In the genomic region with DNA sequence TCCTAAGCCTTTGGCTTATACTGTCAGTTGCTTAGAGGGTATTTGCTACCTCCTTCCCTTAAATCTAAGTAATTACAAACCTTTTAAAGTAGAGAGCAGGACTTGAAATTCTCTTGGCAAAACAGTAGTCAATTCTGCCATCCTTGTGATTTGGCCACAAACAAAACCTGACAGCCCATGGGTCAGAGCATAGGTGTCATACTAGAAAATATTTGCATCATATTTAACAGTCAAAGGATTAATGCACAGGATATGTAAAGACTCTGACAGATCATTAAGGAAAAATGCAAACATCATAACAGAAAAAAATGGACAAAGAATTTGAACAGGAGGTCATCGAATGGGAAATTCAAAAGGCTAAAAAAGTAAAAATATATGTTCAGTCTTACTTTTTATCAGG, we compare ENCODE assay signal across 19 cellular contexts. TPM values are rescaled to one million over a fixed set of nuclear protein-coding genes. Genes with fewer than 3 reads are reported as not detected.
DNase-seq lines count a peak whose midpoint lies in the region; ATAC-seq and TF ChIP-seq lines count a peak whose summit lies in the region.
"Had no signal": no experiment of that assay in that cellular context is flagged by ENCODE, and none has a peak within 500 bp of the region (broad histone marks: within the 10 kb centered on the region; RNA-seq: fewer than 3 reads in every experiment).

No MANE protein-coding gene starts in this region.

- H3K4me1 ChIP-seq in SK-N-SH (ENCODE audit: control insufficient read depth in 1 of 2, insufficient read depth in 2 of 2, low read depth in 1 of 2, low read length in 1 of 2) (peaks cover 0 to 11% of the 10 kb centered on the region in 2 experiments; a peak in 1 of 4 replicates), heart right ventricle (peaks cover 0 to 15% (median 0%) of the 10 kb centered on the region in 9 donors), BE2C (no peaks in the 10 kb centered on the region)
- H3K4me1 ChIP-seq: A549, Peyer's patch had no signal

- POLR2A ChIA-PET in SK-N-SH (lab: Yijun Ruan, JAX), result no interaction called here

- no peak overlapping the region for H3K9ac ChIP-seq in SK-N-SH

- H3K9me2 ChIP-seq in SK-N-SH, result no peaks in the 10 kb centered on the region

- no peak for ATAC-seq in heart right ventricle
- no peak for ATAC-seq in HG02588 (IDR thresholded peaks at IDR 0.05; ENCODE audit: unreplicated experiment)
- ATAC-seq: A549 had no signal

- 73% methylated on average over 1 of the region's 1 CpG for WGBS in SK-N-SH (ENCODE audit: low lambda C conversion rate)
- WGBS in heart right ventricle, 2 donors, result 91 to 97% methylated on average over 1 of the region's 1 CpG

- H3K27ac ChIP-seq in SK-N-SH (ENCODE audit: low read depth in 2 of 2, low read length in 1 of 2) (no peak overlapping the region), epithelial cell of prostate (peak overlapping the region; percentile 77), heart right ventricle (no peak overlapping the region)
- H3K27ac ChIP-seq: A549, Peyer's patch had no signal

- H3K9me3 ChIP-seq in SK-N-SH (no peaks in the 10 kb centered on the region), heart right ventricle (peaks cover 0 to 6% (median 0%) of the 10 kb centered on the region in 11 donors), BE2C (no peaks in the 10 kb centered on the region)
- H3K9me3 ChIP-seq: A549, MG63, Peyer's patch had no signal

- H3K79me2 ChIP-seq in SK-N-SH (ENCODE audit: insufficient read depth), result peaks cover 3% of the 10 kb centered on the region; the same call in 1 of the 2 replicates

- TF ChIP-seq CTCF in SK-N-SH (IDR thresholded peaks at IDR 0.05) (no peak), heart right ventricle (IDR thresholded peaks at IDR 0.05) (no peak), BE2C (IDR thresholded peaks at IDR 0.05; ENCODE audit: low read depth, low read length) (no peak)

- H3K36me3 ChIP-seq in SK-N-SH (replicated peaks in 1 of 2; ENCODE audit: control insufficient read depth in 1 of 2, insufficient read depth in 2 of 2, low read length in 1 of 2) (no peaks in the 10 kb centered on the region), heart right ventricle (no peaks in the 10 kb centered on the region), BE2C (no peaks in the 10 kb centered on the region)
- H3K36me3 ChIP-seq: MG63, Peyer's patch had no signal

- H3K27me3 ChIP-seq in SK-N-SH (ENCODE audit: insufficient read depth) (no peaks in the 10 kb centered on the region), heart right ventricle (no peaks in the 10 kb centered on the region), BE2C (no peaks in the 10 kb centered on the region)
- H3K27me3 ChIP-seq: MG63, Peyer's patch had no signal

- no peak overlapping the region for H2AFZ ChIP-seq in SK-N-SH (ENCODE audit: low read depth)

- peaks cover 3% of the 10 kb centered on the region for H3F3A ChIP-seq in SK-N-SH (replicated peaks; ENCODE audit: insufficient read depth)

- DNase-seq in EL (peak; percentile 62), NCI-H226 (peak; percentile 13), SK-N-SH (no peak), epithelial cell of prostate (ENCODE audit: low read depth, low spot score) (no peak), heart right ventricle (no peak), dermis blood vessel endothelial cell (no peak), BE2C (no peak)
- DNase-seq: CD4-positive, CD25-positive, alpha-beta regulatory T cell; COR-L47; DMS 273 treated with DMSO at 0.1 percent for 48 hours; DMS79 treated with DMSO at 0.1 percent for 48 hours; MG63; NCI-H1417; NCI-H1694 treated with DMSO at 0.1 percent for 48 hours; NCI-H774; Peyer's patch; Right ventricle myocardium superior had no signal

- CTCF ChIA-PET in SK-N-SH (lab: Yijun Ruan, JAX), result no interaction called here

- intact Hi-C loops in heart right ventricle (cut with DNase I), result no loop called here

- no peak for TF ChIP-seq RAD21 in SK-N-SH (IDR thresholded peaks at IDR 0.05; ENCODE audit: low read length)

- H4K20me1 ChIP-seq in SK-N-SH (ENCODE audit: insufficient read depth), result no peaks in the 10 kb centered on the region

- TF ChIP-seq EP300 in SK-N-SH (IDR thresholded peaks at IDR 0.05; ENCODE audit: borderline replicate concordance in 1 of 2, low read depth in 1 of 2, low read length in 1 of 2), result no peak

- H3K4me3 ChIP-seq in SK-N-SH (ENCODE audit: low read depth in 2 of 2, low read length in 1 of 2) (no peak overlapping the region), heart right ventricle (no peak overlapping the region), BE2C (ENCODE audit: low read depth, low read length) (no peak overlapping the region)
- H3K4me3 ChIP-seq: A549, MG63, Peyer's patch had no signal

- H3K4me2 ChIP-seq in SK-N-SH, result peak overlapping the region; percentile 1; the same call in 1 of the 2 replicates
- H3K4me2 ChIP-seq: A549 had no signal

TF ChIP-seq in SK-N-SH, 30 proteins besides CTCF, POLR2A, EP300 and RAD21:
- TF ChIP-seq FOSL2 (IDR thresholded peaks at IDR 0.05; ENCODE audit: borderline replicate concordance, low read depth) (peak; percentile 27; the same call in 1 of the 2 replicates), NFIC (IDR thresholded peaks at IDR 0.05; ENCODE audit: borderline replicate concordance) (no peak), JUND (IDR thresholded peaks at IDR 0.05) (peak; percentile 21; the same call in 1 of the 2 replicates)
TF ChIP-seq in SK-N-SH: peak in this region for 2.

RNA-seq across cellular contexts. Expression of a gene that starts 50.5 kb away (rescaled TPM):
- polyA plus RNA-seq in SK-N-SH (2012; rRNA removed), result 4.1 and 5.4 TPM in 2 replicates
- polyA plus RNA-seq in SK-N-SH (2012; cell fraction: cytosol; rRNA removed), result 5.9 and 6.4 TPM in 2 replicates
- polyA plus RNA-seq in SK-N-SH (2012; cell fraction: nucleus; rRNA removed), result 2.5 and 5.3 TPM in 2 replicates
- total RNA-seq in heart right ventricle, result 10 to 100 TPM; 13.5 to 22.2 (median 15.8) TPM
- polyA plus RNA-seq in heart right ventricle, result 1 to 10 TPM; 2.6 to 5.2 TPM
- total RNA-seq in dermis blood vessel endothelial cell, result 39.2 and 49.4 TPM in 2 replicates
- 10.3 TPM for polyA plus RNA-seq in BE2C (2012; ENCODE audit: insufficient read depth, insufficient read length, low read depth)

Comparison
In these comparisons a context has a peak if more than half of its experiments do, and no peak if none do; other contexts are left out.
1. DNase-seq: peak in EL (single experiment) and NCI-H226 (single experiment); none in SK-N-SH (single experiment), epithelial cell of prostate (single experiment), heart right ventricle (0 of 2), dermis blood vessel endothelial cell (single experiment) and BE2C (single experiment).